Comparison of ENCODE assay signal across 17 cellular contexts in the genomic region with DNA sequence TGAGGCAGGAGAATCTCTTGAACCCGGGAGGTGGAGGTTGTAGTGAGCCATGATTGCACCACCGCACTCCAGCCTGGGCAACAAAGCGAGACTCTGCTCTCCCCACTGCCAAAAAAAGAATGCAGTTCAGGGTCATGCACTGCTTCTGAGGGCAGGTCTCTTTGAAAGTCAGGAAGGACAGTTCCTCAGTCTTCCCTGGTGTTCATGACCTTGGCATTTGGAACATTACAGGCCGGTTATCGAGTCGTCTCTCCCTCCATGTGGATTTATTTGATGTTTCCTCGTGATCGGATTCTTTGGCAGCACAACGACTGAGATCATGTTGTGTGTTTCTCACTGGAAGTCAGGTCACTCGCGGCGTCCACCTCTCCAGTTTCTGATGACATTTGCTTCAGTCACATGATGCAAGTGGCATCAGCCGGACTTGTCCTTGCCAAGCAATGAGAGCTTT. TPM values are rescaled to one million over a fixed set of nuclear protein-coding genes. Genes with fewer than 3 reads are reported as not detected.
DNase-seq lines count a peak whose midpoint lies in the region; ATAC-seq and TF ChIP-seq lines count a peak whose summit lies in the region.
"Had no signal": no experiment of that assay in that cellular context is flagged by ENCODE, and none has a peak within 500 bp of the region (broad histone marks: within the 10 kb centered on the region; RNA-seq: fewer than 3 reads in every experiment).

No MANE protein-coding gene starts in this region.

- no peak overlapping the region for H3K27ac Mint-ChIP-seq in WTC11
- H3K27ac Mint-ChIP-seq: T-helper 2 cell treated with Interferon-gamma antibody and Interleukin-4, amounts not matched to agents 5 μg/mL and 100 μg/mL, for 36 hours had no signal

- H3K27ac ChIP-seq in heart left ventricle (peak overlapping the region in 9 of 12 donors; percentile 32 to 72 (median 44)), prostate gland (no peak overlapping the region)
- H3K27ac ChIP-seq: colonic mucosa had no signal

- H3K36me3 ChIP-seq in heart left ventricle (no peaks in the 10 kb centered on the region), prostate gland (no peaks in the 10 kb centered on the region)
- H3K36me3 ChIP-seq: BE2C, colonic mucosa had no signal

- H3K9me3 ChIP-seq in heart left ventricle (no peaks in the 10 kb centered on the region), prostate gland (no peaks in the 10 kb centered on the region)
- H3K9me3 ChIP-seq: BE2C, colonic mucosa had no signal

- H3K9me3 Mint-ChIP-seq in WTC11, result no peaks in the 10 kb centered on the region
- H3K9me3 Mint-ChIP-seq: T-helper 2 cell treated with Interferon-gamma antibody and Interleukin-4, amounts not matched to agents 5 μg/mL and 100 μg/mL, for 36 hours had no signal

- TF ChIP-seq POLR2A in heart left ventricle (IDR thresholded peaks at IDR 0.05) (no peak), prostate gland (IDR thresholded peaks at IDR 0.05) (no peak)

- CTCF ChIA-PET in WTC11 (lab: Charles Lee), result interaction anchor here (0.6 to 0.7 kb wide), 2 partner anchors 16 to 183 kb away, joined by 3 to 5 read pairs; no protein-coding TSS in a partner anchor

- intact Hi-C loops in heart left ventricle (cut with DNase I), result loop anchor here in 1 of 10 donors (10.0 kb wide), 1 partner anchor 98 kb away; the partner anchor contains the start of gene NTN5
- intact Hi-C loops in prostate gland (cut with DNase I), result no loop called here

- peaks cover 7% of the 10 kb centered on the region; the same call in 1 of the 2 replicates for H3K27me3 Mint-ChIP-seq in WTC11 (ENCODE audit: low read depth)

- ATAC-seq in WTC11 (no peak), heart left ventricle (peak; percentile 40 to 77 (median 62))

- H3K4me3 ChIP-seq in heart left ventricle (no peak overlapping the region), prostate gland (no peak overlapping the region)
- H3K4me3 ChIP-seq: colonic mucosa had no signal

- H3K4me1 Mint-ChIP-seq in WTC11, result peaks cover 12% of the 10 kb centered on the region

- DNase-seq in WTC11 (ENCODE audit: low spot score) (no peak), heart left ventricle (peak in 2 of 5 donors; percentile 44 to 62), prostate gland (ENCODE audit: low spot score) (peak; percentile 53), ecto neural progenitor cell (ENCODE audit: low spot score) (no peak), NCI-H748 (lab: John Stamatoyannopoulos, UW; ENCODE audit: unreplicated experiment) (no peak)
- DNase-seq in activated naive CD4-positive, alpha-beta T cell treated with Interleukin-2 at 50 U/mL for 16 hours, result no peak
- DNase-seq: activated CD4-positive, alpha-beta T cell treated with anti-CD3 and anti-CD28 coated beads for 4 hours; BE2C; colonic mucosa; DND-41; NCI-H2081 treated with DMSO at 0.1 percent for 48 hours; NK-92 treated with Interleukin-12 subunit alpha and Interleukin-12 subunit beta, amount 100 ng/mL, for 24 hours; SHP77 treated with DMSO at 0.1 percent for 48 hours; stimulated activated CD4-positive, alpha-beta T cell treated with anti-CD3 and anti-CD28 coated beads, Interleukin-2, amount 100 ng/mL, for 48 hours had no signal

- H3K27me3 ChIP-seq in heart left ventricle (no peaks in the 10 kb centered on the region), prostate gland (replicated peaks; ENCODE audit: insufficient read depth) (no peaks in the 10 kb centered on the region)

- POLR2A ChIA-PET in WTC11 (lab: Charles Lee), result no interaction called here

- no peaks in the 10 kb centered on the region for H3K36me3 Mint-ChIP-seq in WTC11

- no peak overlapping the region for H3K4me3 Mint-ChIP-seq in WTC11
- H3K4me3 Mint-ChIP-seq: T-helper 2 cell treated with Interferon-gamma antibody and Interleukin-4, amounts not matched to agents 5 μg/mL and 100 μg/mL, for 36 hours had no signal

- TF ChIP-seq CTCF in WTC11 (IDR thresholded peaks at IDR 0.05), result no peak
- no peak for TF ChIP-seq CTCF in heart left ventricle (IDR thresholded peaks at IDR 0.05)
- no peak for TF ChIP-seq CTCF in prostate gland (IDR thresholded peaks at IDR 0.05)

- WGBS in heart left ventricle, 4 donors, result 41 to 51% (median 46%) methylated on average over 13 of the region's 13 CpGs
- WGBS in prostate gland, result 59% methylated on average over 13 of the region's 13 CpGs

- H3K4me1 ChIP-seq in heart left ventricle (peaks cover 0 to 9% (median 0%) of the 10 kb centered on the region in 12 donors), prostate gland (replicated peaks) (no peaks in the 10 kb centered on the region)
- H3K4me1 ChIP-seq: BE2C, colonic mucosa had no signal

TF ChIP-seq in WTC11, 78 proteins besides CTCF, POLR2A, EP300 and RAD21:
- TF ChIP-seq JUN (CRISPR knock-in tag; IDR thresholded peaks at IDR 0.05), result no peak
- TF ChIP-seq GABPB1 (CRISPR knock-in tag; IDR thresholded peaks at IDR 0.05), result peak; percentile 86
- no peak for TF ChIP-seq ZNF121 (CRISPR knock-in tag; IDR thresholded peaks at IDR 0.05)

RNA-seq across cellular contexts. Expression of gene FGF21, which starts 17.2 kb away (rescaled TPM):
- total RNA-seq in WTC11 (2021), result 0.21 to 0.44 TPM (median 0.26 TPM) in 3 replicates
- total RNA-seq in heart left ventricle, result not detected
- not detected for polyA plus RNA-seq in heart left ventricle
- total RNA-seq in prostate gland, result not detected
- total RNA-seq: colonic mucosa, fibroblast of lung, mononuclear cell had no signal
- polyA plus RNA-seq: fibroblast of lung had no signal

RNA-seq across cellular contexts. Expression of gene FUT1, which starts 20.1 kb away (rescaled TPM):
- total RNA-seq in WTC11 (2021) (9.9 to 11.5 TPM (median 10.1 TPM) in 3 replicates), heart left ventricle (1 to 10 TPM; 1.8 to 6.2 (median 2.7) TPM), prostate gland (1 to 10 TPM; 2.1 to 4.1 TPM)
- polyA plus RNA-seq in heart left ventricle, result 1 to 10 TPM; 2.3 to 3.0 TPM
- total RNA-seq: mononuclear cell had no signal

RNA-seq across cellular contexts. Expression of gene IZUMO1, which starts 25.8 kb away (rescaled TPM):
- total RNA-seq in WTC11 (2021) (1.3 to 2.2 TPM (median 1.3 TPM) in 3 replicates), heart left ventricle (under 1 TPM; 0.13 to 0.56 (median 0.42) TPM), prostate gland (1 to 10 TPM in 1 of 2 donors, not detected in 1; 6.4 TPM)
- under 1 TPM; 0.53 to 0.93 TPM for polyA plus RNA-seq in heart left ventricle
- total RNA-seq: colonic mucosa, fibroblast of lung, mononuclear cell had no signal
- polyA plus RNA-seq: fibroblast of lung had no signal

RNA-seq across cellular contexts. Expression of gene RASIP1, which starts 32.1 kb away (rescaled TPM):
- total RNA-seq in WTC11 (2021) (4.4 to 5.4 TPM (median 5.2 TPM) in 3 replicates), heart left ventricle (10 to 100 TPM; 10.0 to 28.1 (median 15.3) TPM), prostate gland (10 to 100 TPM in 1 of 2 donors, 1 to 10 TPM in 1; 9.1 to 16.2 TPM)
- 10 to 100 TPM; 14.6 to 15.7 TPM for polyA plus RNA-seq in heart left ventricle

RNA-seq across cellular contexts. Expression of gene BCAT2, which starts 38.3 kb away (rescaled TPM):
- total RNA-seq in WTC11 (2021) (38.7 to 48.5 TPM (median 47.7 TPM) in 3 replicates), heart left ventricle (100 to 1,000 TPM in 1 of 9 donors, 10 to 100 TPM in 8; 39.8 to 103 (median 61.7) TPM), prostate gland (10 to 100 TPM; 71.8 to 92.0 TPM)
- 10 to 100 TPM; 62.5 to 84.7 TPM for polyA plus RNA-seq in heart left ventricle

Comparison
In these comparisons a context has a peak if more than half of its experiments do, and no peak if none do; other contexts are left out.
1. H3K27ac ChIP-seq: peak in heart left ventricle (9 of 12); none in prostate gland (0 of 2).